ENCODE assay signal across 34 cellular contexts in the genomic region with DNA sequence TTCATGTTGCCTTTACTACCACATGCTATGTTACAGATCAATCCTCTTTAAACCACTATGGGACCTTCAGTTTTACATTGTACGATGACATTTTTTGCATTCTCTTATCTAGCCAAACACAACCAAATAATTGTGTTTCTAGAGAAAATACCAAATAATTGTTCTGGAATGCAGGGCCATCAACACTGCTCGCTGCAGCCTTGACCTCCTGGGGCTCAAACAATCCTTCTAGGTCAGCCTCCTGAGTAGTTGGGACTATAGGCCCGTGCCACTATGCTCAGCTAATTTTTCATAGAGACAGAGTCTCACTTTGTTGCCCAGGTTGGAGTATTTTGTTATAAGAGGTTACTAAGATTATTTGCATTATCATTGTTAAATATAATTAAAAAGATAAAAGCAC.
"Had no signal": no experiment of that assay in that cellular context is flagged by ENCODE, and none has a peak within 500 bp of the region (broad histone marks: within the 10 kb centered on the region; RNA-seq: fewer than 3 reads in every experiment).

No MANE protein-coding gene starts in this region.

- H3K27ac ChIP-seq: ascending aorta, body of pancreas, breast epithelium, PC-9, RWPE1, VCaP had no signal

- DNase-seq: activated CD4-positive, alpha-beta memory T cell treated with anti-CD3 and anti-CD28 coated beads, Interleukin-2, amount 10 ng/mL, durations not matched to agents 7 days and 5 days; activated CD4-positive, alpha-beta T cell treated with anti-CD3 and anti-CD28 coated beads for 1 hour; activated CD4-positive, alpha-beta T cell treated with anti-CD3 and anti-CD28 coated beads for 48 hours; activated CD4-positive, CD25-positive, alpha-beta regulatory T cell; activated CD8-positive, alpha-beta memory T cell treated with anti-CD3 and anti-CD28 coated beads for 24 hours; activated CD8-positive, alpha-beta memory T cell treated with anti-CD3 and anti-CD28 coated beads, Interleukin-2, amount 10 ng/mL, durations not matched to agents 7 days and 5 days; activated CD8-positive, alpha-beta memory T cell treated with anti-CD3 and anti-CD28 coated beads, Interleukin-2, amount 50 U/mL, for 48 hours; activated effector memory CD4-positive, alpha-beta T cell treated with Interleukin-2 at 50 U/mL for 16 hours; activated naive CD4-positive, alpha-beta T cell treated with anti-CD3 and anti-CD28 coated beads, Interleukin-2, amount 10 ng/mL, durations not matched to agents 7 days and 5 days; activated naive CD8-positive, alpha-beta T cell treated with anti-CD3 and anti-CD28 coated beads, Interleukin-2, amount 10 ng/mL, durations not matched to agents 7 days and 5 days; activated T-cell treated with anti-CD3 and anti-CD28 coated beads, Interleukin-2, amount 50 U/mL, for 48 hours; amygdala; body of pancreas; Karpas-422; KBM-7; NCI-H1105; NCI-H1417 treated with DMSO at 0.1 percent for 48 hours; NCI-H1930; NCI-H2081 treated with DMSO at 0.1 percent for 48 hours; NCI-H226; NCI-H446 treated with DMSO at 0.1 percent for 48 hours; NCI-H524; NK-92 treated with Interleukin-12 subunit alpha and Interleukin-12 subunit beta, amount 100 ng/mL, for 24 hours; PC-9; SW 1271; T-helper 1 cell; T-helper 2 cell; T-helper 9 cell had no signal

- H3K36me3 ChIP-seq: ascending aorta, breast epithelium had no signal

- H3K4me3 ChIP-seq: ascending aorta, body of pancreas, breast epithelium, PC-9 had no signal

- ATAC-seq: activated CD8-positive, alpha-beta memory T cell treated with anti-CD3 and anti-CD28 coated beads, Interleukin-2, amount 10 ng/mL, durations not matched to agents 7 days and 5 days; body of pancreas; Right ventricle myocardium inferior had no signal

- H2AFZ ChIP-seq: PC-9 had no signal

- H3K4me1 ChIP-seq: ascending aorta, body of pancreas, breast epithelium had no signal

- H3K27me3 ChIP-seq: ascending aorta, body of pancreas, breast epithelium had no signal

- FAIRE-seq: RCC 7860 had no signal

- H3K9me3 ChIP-seq: ascending aorta, body of pancreas, breast epithelium had no signal

- H3K4me2 ChIP-seq: PC-9 had no signal
